In the genomic region with DNA sequence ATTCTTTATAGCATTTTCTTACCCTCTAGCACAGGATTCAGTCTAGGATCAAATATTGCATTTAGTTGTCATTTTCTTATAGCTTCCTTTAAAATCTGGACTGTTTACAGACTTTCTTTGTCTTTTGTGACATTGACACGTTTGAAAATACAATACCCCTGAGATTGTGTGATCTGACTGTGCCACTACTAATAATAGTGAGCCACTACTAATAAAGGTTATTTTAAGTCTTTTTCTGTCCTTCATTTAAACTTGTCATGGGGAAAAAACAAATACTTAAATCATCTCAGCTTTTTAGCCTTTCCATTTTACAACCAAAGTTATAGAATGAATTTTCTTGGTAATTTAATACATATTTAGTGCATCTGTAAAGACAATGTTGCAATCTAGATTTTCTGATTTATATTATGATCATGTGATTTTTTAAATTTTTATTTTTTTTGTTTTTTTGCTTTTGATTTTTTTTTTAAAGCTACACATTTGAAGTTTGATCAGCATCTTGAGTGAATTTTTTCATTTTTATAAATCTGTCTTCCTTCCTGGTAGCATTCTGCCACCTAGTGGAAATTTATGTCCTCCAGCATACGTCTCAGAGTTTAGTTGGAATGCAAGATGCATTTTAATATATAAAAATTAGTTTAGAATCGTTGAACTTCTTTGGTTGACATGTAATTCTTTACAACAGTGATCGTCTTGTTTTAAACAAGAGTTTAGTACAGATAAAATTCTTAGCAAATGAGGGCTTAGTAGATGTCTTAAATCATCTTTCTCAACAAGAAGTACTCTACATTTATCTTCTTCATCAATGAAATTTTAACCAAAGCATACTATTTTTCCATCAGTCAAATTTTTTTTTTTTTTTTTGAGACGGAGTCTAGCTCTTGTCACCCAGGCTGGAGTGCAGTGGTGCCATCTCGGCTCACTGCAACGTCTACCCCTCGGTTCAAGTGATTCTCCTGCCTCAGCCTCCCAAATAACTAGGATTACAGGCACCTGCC, we compare ENCODE assay signal across 1 cellular context.
TF ChIP-seq lines count a peak whose summit lies in the region.

No MANE protein-coding gene starts in this region.

TF ChIP-seq in SK-N-SH treated with all-trans-retinoic acid at 6 μM for 48 hours, 23 proteins besides CTCF, POLR2A, EP300 and RAD21 (continued from another document):
- TF ChIP-seq PPARA (CRISPR knock-in tag; IDR thresholded peaks at IDR 0.05; ENCODE audit: borderline replicate concordance) (no peak), SNAI2 (CRISPR knock-in tag; IDR thresholded peaks at IDR 0.05) (no peak), TCF4 (CRISPR knock-in tag; IDR thresholded peaks at IDR 0.05; ENCODE audit: borderline replicate concordance) (no peak), ZFP3 (CRISPR knock-in tag; IDR thresholded peaks at IDR 0.05) (no peak), OSR1 (CRISPR knock-in tag; IDR thresholded peaks at IDR 0.05) (no peak), ZFP30 (CRISPR knock-in tag; IDR thresholded peaks at IDR 0.05) (no peak), CSDC2 (CRISPR knock-in tag; IDR thresholded peaks at IDR 0.05) (no peak)
- TF ChIP-seq, protein P1, sequence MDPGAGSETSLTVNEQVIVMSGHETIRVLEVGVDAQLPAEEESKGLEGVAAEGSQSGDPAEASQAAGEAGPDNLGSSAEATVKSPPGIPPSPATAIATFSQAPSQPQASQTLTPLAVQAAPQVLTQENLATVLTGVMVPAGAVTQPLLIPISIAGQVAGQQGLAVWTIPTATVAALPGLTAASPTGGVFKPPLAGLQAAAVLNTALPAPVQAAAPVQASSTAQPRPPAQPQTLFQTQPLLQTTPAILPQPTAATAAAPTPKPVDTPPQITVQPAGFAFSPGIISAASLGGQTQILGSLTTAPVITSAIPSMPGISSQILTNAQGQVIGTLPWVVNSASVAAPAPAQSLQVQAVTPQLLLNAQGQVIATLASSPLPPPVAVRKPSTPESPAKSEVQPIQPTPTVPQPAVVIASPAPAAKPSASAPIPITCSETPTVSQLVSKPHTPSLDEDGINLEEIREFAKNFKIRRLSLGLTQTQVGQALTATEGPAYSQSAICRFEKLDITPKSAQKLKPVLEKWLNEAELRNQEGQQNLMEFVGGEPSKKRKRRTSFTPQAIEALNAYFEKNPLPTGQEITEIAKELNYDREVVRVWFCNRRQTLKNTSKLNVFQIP (CRISPR knock-in tag; IDR thresholded peaks at IDR 0.05; ENCODE audit: borderline replicate concordance, low read depth): no peak
